Comparison of ENCODE assay signal across 14 cellular contexts in the genomic region with DNA sequence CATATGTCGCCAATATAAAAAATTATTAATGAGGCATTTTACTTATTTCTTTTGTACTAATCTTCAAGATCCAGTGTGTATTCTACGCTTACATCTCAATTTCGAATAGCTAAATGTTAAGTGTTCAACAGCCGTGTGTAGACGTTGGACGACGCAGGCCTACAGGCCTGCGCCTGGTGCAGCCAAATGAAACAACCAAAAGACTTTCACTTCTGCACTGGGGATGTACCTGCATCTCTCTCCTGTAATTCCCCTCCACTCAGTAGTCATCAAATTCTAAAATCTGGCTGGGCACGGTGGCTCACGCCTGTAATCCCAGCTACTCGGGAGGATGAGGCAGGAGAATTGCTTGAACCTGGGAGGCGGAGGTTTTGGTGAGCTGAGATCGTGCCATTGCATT.
DNase-seq lines count a peak whose midpoint lies in the region; ATAC-seq, FAIRE-seq and TF ChIP-seq lines count a peak whose summit lies in the region.
"Had no signal": no experiment of that assay in that cellular context is flagged by ENCODE, and none has a peak within 500 bp of the region (broad histone marks: within the 10 kb centered on the region; RNA-seq: fewer than 3 reads in every experiment).

No MANE protein-coding gene starts in this region.

- ATAC-seq in GM18505 (IDR thresholded peaks at IDR 0.05; ENCODE audit: unreplicated experiment) (peak; percentile 73), GM19463 (IDR thresholded peaks at IDR 0.05; ENCODE audit: unreplicated experiment) (peak; percentile 73), HG02885 (IDR thresholded peaks at IDR 0.05; ENCODE audit: poor library complexity, unreplicated experiment) (peak; percentile 88), HG03571 (IDR thresholded peaks at IDR 0.05; ENCODE audit: unreplicated experiment) (peak; percentile 75)
- no peak for ATAC-seq in CD8-positive, alpha-beta T cell

- H3K36me3 ChIP-seq in CD8-positive, alpha-beta T cell (ENCODE audit: insufficient read depth, low read length): no peaks in the 10 kb centered on the region
- no peaks in the 10 kb centered on the region for H3K36me3 ChIP-seq in kidney (ENCODE audit: control insufficient read depth in 1 of 2, insufficient read depth in 2 of 2, low read length in 2 of 2)
- H3K36me3 ChIP-seq: BLaER1, cardiac muscle cell, neutrophil had no signal

- H3K9me3 Mint-ChIP-seq in CD8-positive, alpha-beta T cell: no peaks in the 10 kb centered on the region
- H3K9me3 Mint-ChIP-seq in glutamatergic neuron (ENCODE audit: unreplicated experiment): no peaks in the 10 kb centered on the region

- H3K4me3 ChIP-seq in CD8-positive, alpha-beta T cell (ENCODE audit: low read depth, low read length): no peak overlapping the region
- H3K4me3 ChIP-seq in kidney (ENCODE audit: low read length in 2 of 2): no peak overlapping the region
- H3K4me3 ChIP-seq: BLaER1, cardiac muscle cell, PC-9 had no signal

- H3K27ac ChIP-seq in CD8-positive, alpha-beta T cell (ENCODE audit: low read depth, low read length): no peak overlapping the region
- no peak overlapping the region for H3K27ac ChIP-seq in kidney (ENCODE audit: low read depth in 2 of 2, low read length in 2 of 2)
- H3K27ac ChIP-seq: BLaER1, cardiac muscle cell, neutrophil, PC-9 had no signal

- no peaks in the 10 kb centered on the region for H3K4me1 ChIP-seq in CD8-positive, alpha-beta T cell (ENCODE audit: insufficient read depth, low read length)
- no peaks in the 10 kb centered on the region for H3K4me1 ChIP-seq in kidney (ENCODE audit: control insufficient read depth in 1 of 2, insufficient read depth in 1 of 2, low read depth in 1 of 2, low read length in 2 of 2)

- TF ChIP-seq CTCF in CD8-positive, alpha-beta T cell (IDR thresholded peaks at IDR 0.05): no peak
- no peak for TF ChIP-seq CTCF in glutamatergic neuron (IDR thresholded peaks at IDR 0.05; ENCODE audit: partially characterized antibody, unreplicated experiment)
- no peak for TF ChIP-seq CTCF in kidney (IDR thresholded peaks at IDR 0.05; ENCODE audit: borderline replicate concordance, extremely low read depth, insufficient read depth)

- no peak overlapping the region for H3K9ac ChIP-seq in kidney (ENCODE audit: low read length in 2 of 2)
- H3K9ac ChIP-seq: BLaER1 had no signal

- intact Hi-C loops in CD8-positive, alpha-beta T cell (cut with DNase I, micrococcal nuclease): no loop called here
- intact Hi-C loops in kidney (cut with DNase I): no loop called here

- no peak for DNase-seq in CD8-positive, alpha-beta T cell
- DNase-seq in NCI-H146 treated with DMSO at 0.1 percent for 48 hours (lab: John Stamatoyannopoulos, UW; ENCODE audit: unreplicated experiment): no peak
- no peak for DNase-seq in glutamatergic neuron
- DNase-seq in kidney: no peak
- DNase-seq: NCI-H2107, PC-9 had no signal

- TF ChIP-seq POLR2A in GM18505 (IDR thresholded peaks at IDR 0.05; ENCODE audit: borderline replicate concordance, extremely low read depth, insufficient read depth, insufficient read length): no peak

- CTCF ChIA-PET in CD8-positive, alpha-beta T cell (lab: Charles Lee): interaction anchor here (0.8 to 1.1 kb wide), 2 partner anchors 24 to 144 kb away, joined by 3 read pairs; no protein-coding TSS in a partner anchor

- no peaks in the 10 kb centered on the region for H3K36me3 Mint-ChIP-seq in CD8-positive, alpha-beta T cell
- no peaks in the 10 kb centered on the region for H3K36me3 Mint-ChIP-seq in glutamatergic neuron (ENCODE audit: unreplicated experiment)

- no peak overlapping the region for H3K27ac Mint-ChIP-seq in CD8-positive, alpha-beta T cell
- H3K27ac Mint-ChIP-seq in glutamatergic neuron (ENCODE audit: unreplicated experiment): no peak overlapping the region

- H3K27me3 Mint-ChIP-seq in CD8-positive, alpha-beta T cell (ENCODE audit: low read depth): peaks cover 2% of the 10 kb centered on the region
- peaks cover 4% of the 10 kb centered on the region for H3K27me3 Mint-ChIP-seq in glutamatergic neuron (ENCODE audit: unreplicated experiment)

- no peaks in the 10 kb centered on the region for H3K9me3 ChIP-seq in CD8-positive, alpha-beta T cell (ENCODE audit: low read length)
- no peaks in the 10 kb centered on the region for H3K9me3 ChIP-seq in kidney (ENCODE audit: control insufficient read depth in 1 of 2, low read length in 2 of 2)
- H3K9me3 ChIP-seq: BLaER1, neutrophil had no signal

- H3K4me1 Mint-ChIP-seq in CD8-positive, alpha-beta T cell (ENCODE audit: low read depth): no peaks in the 10 kb centered on the region
- H3K4me1 Mint-ChIP-seq in glutamatergic neuron (ENCODE audit: low read depth, unreplicated experiment): no peaks in the 10 kb centered on the region

- no peak overlapping the region for H3K4me3 Mint-ChIP-seq in CD8-positive, alpha-beta T cell
- no peak overlapping the region for H3K4me3 Mint-ChIP-seq in glutamatergic neuron (ENCODE audit: unreplicated experiment)

- POLR2A ChIA-PET in CD8-positive, alpha-beta T cell (lab: Charles Lee): no interaction called here

- no peak for FAIRE-seq in kidney (lab: Jason Lieb, UNC)
- FAIRE-seq: HepG2 had no signal

- H3K27me3 ChIP-seq in CD8-positive, alpha-beta T cell (ENCODE audit: insufficient read depth, low read length): no peaks in the 10 kb centered on the region
- H3K27me3 ChIP-seq: BLaER1, cardiac muscle cell, neutrophil had no signal
